Comparison of ENCODE assay signal across 8 cellular contexts in the genomic region with DNA sequence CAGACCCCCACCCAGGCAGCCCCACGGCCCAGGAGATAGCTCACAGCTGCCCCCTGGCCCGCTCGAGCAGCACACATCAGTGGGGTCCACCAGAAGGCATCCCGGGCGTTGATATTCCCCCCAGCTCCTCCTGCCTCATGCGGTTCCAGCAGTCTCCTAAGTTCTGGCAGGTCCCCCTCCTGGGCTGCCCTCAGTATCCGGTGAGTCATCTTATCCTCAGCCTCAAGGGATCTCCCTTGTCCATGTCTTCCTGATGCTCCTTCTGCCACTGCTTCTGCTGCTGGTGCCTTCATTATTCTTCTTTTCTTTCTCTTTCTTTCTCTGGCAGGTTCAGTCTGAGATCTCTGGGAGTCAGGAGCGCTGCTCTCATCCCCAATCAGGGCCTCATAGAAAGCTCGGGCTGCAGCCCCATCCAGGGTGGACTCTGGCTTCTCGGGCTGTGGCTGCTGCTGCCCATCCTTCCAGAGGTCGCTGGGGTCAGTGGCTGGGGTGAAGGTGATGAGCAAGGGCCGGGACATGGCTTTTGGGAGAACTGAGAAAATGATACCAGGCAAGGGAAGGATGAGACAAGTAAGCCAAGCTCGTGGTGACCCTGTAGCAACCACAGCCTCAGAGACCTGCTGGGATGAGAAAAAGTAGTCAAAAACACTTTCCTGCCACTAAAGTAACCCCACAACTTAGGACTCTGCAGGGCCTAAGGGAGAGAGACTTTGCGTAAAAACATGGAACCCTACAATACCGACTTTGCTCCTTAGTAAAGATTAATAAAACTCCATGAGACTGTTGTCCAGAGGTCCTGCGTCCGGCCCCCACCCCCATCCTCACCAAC. TPM values are rescaled to one million over a fixed set of nuclear protein-coding genes. Genes with fewer than 3 reads are reported as not detected.
DNase-seq lines count a peak whose midpoint lies in the region; ATAC-seq lines count a peak whose summit lies in the region.

No MANE protein-coding gene starts in this region.

- peaks cover 67% of the 10 kb centered on the region for H3K36me3 Mint-ChIP-seq in activated CD8-positive, alpha-beta memory T cell treated with anti-CD3 and anti-CD28 coated beads, Interleukin-2, amount 10 ng/mL, durations not matched to agents 7 days and 5 days
- H3K36me3 Mint-ChIP-seq in naive B cell = peaks cover 4 to 26% of the 10 kb centered on the region in 2 donors

- DNase-seq in activated CD8-positive, alpha-beta memory T cell treated with anti-CD3 and anti-CD28 coated beads, Interleukin-2, amount 10 ng/mL, durations not matched to agents 7 days and 5 days = peak; percentile 50
- DNase-seq in activated CD8-positive, alpha-beta memory T cell treated with anti-CD3 and anti-CD28 coated beads, Interleukin-2, amount 50 U/mL, for 4 hours = no peak
- peak; percentile 94 for DNase-seq in RKO (ENCODE audit: low spot score)
- DNase-seq in ecto neural progenitor cell (ENCODE audit: low spot score) = peak; percentile 51
- no peak for DNase-seq in naive B cell
- DNase-seq in NCI-H510A treated with DMSO at 0.1 percent for 48 hours (lab: John Stamatoyannopoulos, UW) = no peak

- no peaks in the 10 kb centered on the region for H3K9me3 Mint-ChIP-seq in activated CD8-positive, alpha-beta memory T cell treated with anti-CD3 and anti-CD28 coated beads, Interleukin-2, amount 10 ng/mL, durations not matched to agents 7 days and 5 days (ENCODE audit: low read depth)
- no peaks in the 10 kb centered on the region for H3K9me3 Mint-ChIP-seq in naive B cell

- CTCF ChIA-PET in activated CD8-positive, alpha-beta memory T cell treated with anti-CD3 and anti-CD28 coated beads, Interleukin-2, amount 10 ng/mL, durations not matched to agents 7 days and 5 days (lab: Charles Lee) = interaction anchor here (0.6 to 4.1 kb wide), 11 partner anchors 11 to 234 kb away, joined by 3 to 39 read pairs (median 3); a partner anchor contains a TSS

- H3K27me3 Mint-ChIP-seq in activated CD8-positive, alpha-beta memory T cell treated with anti-CD3 and anti-CD28 coated beads, Interleukin-2, amount 10 ng/mL, durations not matched to agents 7 days and 5 days = no peaks in the 10 kb centered on the region
- H3K27me3 Mint-ChIP-seq in naive B cell = no peaks in the 10 kb centered on the region

- peak overlapping the region; percentile 90 for H3K4me3 Mint-ChIP-seq in activated CD8-positive, alpha-beta memory T cell treated with anti-CD3 and anti-CD28 coated beads, Interleukin-2, amount 10 ng/mL, durations not matched to agents 7 days and 5 days
- H3K4me3 Mint-ChIP-seq in naive B cell = peak overlapping the region; percentile 94 to 99 (median 97)

- peak overlapping the region; percentile 95 for H3K27ac Mint-ChIP-seq in activated CD8-positive, alpha-beta memory T cell treated with anti-CD3 and anti-CD28 coated beads, Interleukin-2, amount 10 ng/mL, durations not matched to agents 7 days and 5 days
- peak overlapping the region; percentile 96 to 99 (median 99) for H3K27ac Mint-ChIP-seq in naive B cell

- peaks cover 71% of the 10 kb centered on the region for H3K4me1 Mint-ChIP-seq in activated CD8-positive, alpha-beta memory T cell treated with anti-CD3 and anti-CD28 coated beads, Interleukin-2, amount 10 ng/mL, durations not matched to agents 7 days and 5 days
- peaks cover 57 to 88% (median 71%) of the 10 kb centered on the region in 3 donors for H3K4me1 Mint-ChIP-seq in naive B cell

- no peak for ATAC-seq in activated CD8-positive, alpha-beta memory T cell treated with anti-CD3 and anti-CD28 coated beads, Interleukin-2, amount 10 ng/mL, durations not matched to agents 7 days and 5 days
- ATAC-seq in naive B cell (ENCODE audit: low read depth in 2 of 2) = no peak
- no peak for ATAC-seq in HG02885 (IDR thresholded peaks at IDR 0.05; ENCODE audit: poor library complexity, unreplicated experiment)
- no peak for ATAC-seq in GM18517 (IDR thresholded peaks at IDR 0.05; ENCODE audit: unreplicated experiment)

RNA-seq across cellular contexts. Expression of a gene that starts 0.6 kb away (rescaled TPM):
- total RNA-seq in activated CD8-positive, alpha-beta memory T cell treated with anti-CD3 and anti-CD28 coated beads, Interleukin-2, amount 10 ng/mL, durations not matched to agents 7 days and 5 days = 10 to 100 TPM; 34.9 to 41.6 TPM
- polyA plus RNA-seq in naive B cell (ENCODE audit: low read depth in 6 of 6) = 10 to 100 TPM; 18.5 to 27.8 (median 23.5) TPM

RNA-seq across cellular contexts. Expression of a gene that starts 1.7 kb away (rescaled TPM):
- total RNA-seq in activated CD8-positive, alpha-beta memory T cell treated with anti-CD3 and anti-CD28 coated beads, Interleukin-2, amount 10 ng/mL, durations not matched to agents 7 days and 5 days = 100 to 1,000 TPM; 206 to 236 TPM
- 100 to 1,000 TPM; 279 to 299 (median 286) TPM for polyA plus RNA-seq in naive B cell (ENCODE audit: low read depth in 6 of 6)

RNA-seq across cellular contexts. Expression of a gene that starts 3.6 kb away (rescaled TPM):
- total RNA-seq in activated CD8-positive, alpha-beta memory T cell treated with anti-CD3 and anti-CD28 coated beads, Interleukin-2, amount 10 ng/mL, durations not matched to agents 7 days and 5 days = 10 to 100 TPM; 24.7 to 27.2 TPM
- polyA plus RNA-seq in naive B cell (ENCODE audit: low read depth in 6 of 6) = 10 to 100 TPM; 16.8 to 39.9 (median 28.4) TPM

RNA-seq across cellular contexts. Expression of a gene that starts 5.6 kb away (rescaled TPM):
- total RNA-seq in activated CD8-positive, alpha-beta memory T cell treated with anti-CD3 and anti-CD28 coated beads, Interleukin-2, amount 10 ng/mL, durations not matched to agents 7 days and 5 days = 10 to 100 TPM; 16.1 to 25.0 TPM
- under 1 TPM in 3 of 6 donors, not detected in 3; 0.23 to 0.87 (median 0.50) TPM for polyA plus RNA-seq in naive B cell (ENCODE audit: low read depth in 6 of 6)

RNA-seq across cellular contexts. Expression of a gene that starts 8.5 kb away (rescaled TPM):
- 1 to 10 TPM; 1.9 to 3.7 TPM for total RNA-seq in activated CD8-positive, alpha-beta memory T cell treated with anti-CD3 and anti-CD28 coated beads, Interleukin-2, amount 10 ng/mL, durations not matched to agents 7 days and 5 days
- 10 to 100 TPM in 4 of 6 donors, 1 to 10 TPM in 2; 7.6 to 19.6 (median 13.7) TPM for polyA plus RNA-seq in naive B cell (ENCODE audit: low read depth in 6 of 6)

Comparison
In these comparisons a context has a peak if more than half of its experiments do, and no peak if none do; other contexts are left out.
1. DNase-seq: peak in activated CD8-positive, alpha-beta memory T cell treated with anti-CD3 and anti-CD28 coated beads, Interleukin-2, amount 10 ng/mL, durations not matched to agents 7 days and 5 days (single experiment), RKO (single experiment) and ecto neural progenitor cell (single experiment); none in activated CD8-positive, alpha-beta memory T cell treated with anti-CD3 and anti-CD28 coated beads, Interleukin-2, amount 50 U/mL, for 4 hours (single experiment), naive B cell (single experiment) and NCI-H510A treated with DMSO at 0.1 percent for 48 hours (single experiment).